Comparison of ENCODE assay signal across 10 cellular contexts in the genomic region with DNA sequence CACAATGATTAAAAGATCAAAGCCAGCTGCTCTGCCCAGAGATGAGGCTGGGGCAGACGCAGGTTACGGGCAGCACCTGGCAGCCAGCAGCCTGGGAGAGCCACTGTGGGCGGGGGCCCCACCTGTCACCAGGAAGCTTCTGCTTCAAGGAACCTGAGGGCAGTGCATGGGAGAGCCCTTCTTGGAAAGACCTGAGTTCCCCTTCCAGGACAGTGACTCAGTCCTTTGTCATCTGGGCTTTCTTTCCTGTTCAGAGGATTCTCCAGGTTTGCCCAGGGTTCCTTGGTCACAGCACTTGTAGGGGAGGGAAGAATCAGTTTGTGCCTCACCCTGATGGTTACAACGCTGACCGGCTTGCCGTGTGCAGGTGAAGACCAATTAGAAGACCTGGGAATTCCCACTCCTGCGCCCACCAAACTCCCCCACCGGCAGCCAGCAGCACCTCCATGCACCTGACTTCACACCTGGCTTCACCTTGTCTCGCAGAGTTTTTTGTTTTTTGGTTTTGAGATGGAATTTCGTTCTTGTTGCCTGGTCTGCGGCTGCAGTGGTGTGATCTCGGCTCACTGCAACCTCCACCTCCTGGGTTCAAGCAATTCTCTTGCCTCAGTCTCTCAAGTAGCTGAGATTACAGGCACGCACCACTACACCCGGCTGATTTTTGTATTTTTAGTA. TPM values are rescaled to one million over a fixed set of nuclear protein-coding genes. Genes with fewer than 3 reads are reported as not detected.
A peak's percentile ranks its signal among the peaks of the same experiment; 100 is the strongest.
DNase-seq lines count a peak whose midpoint lies in the region; ATAC-seq, FAIRE-seq and TF ChIP-seq lines count a peak whose summit lies in the region.
"Had no signal": no experiment of that assay in that cellular context is flagged by ENCODE, and none has a peak within 500 bp of the region (broad histone marks: within the 10 kb centered on the region; RNA-seq: fewer than 3 reads in every experiment).

No MANE protein-coding gene starts in this region.

- H3K27ac Mint-ChIP-seq in stimulated activated naive B cell treated with anti-CD40 and anti-IgM and Interleukin-4, amounts not matched to agents 10 μg/mL and 1 μg/mL and 100 μg/mL, for 72 hours, result peak overlapping the region; percentile 87
- H3K27ac Mint-ChIP-seq: brain had no signal

- peak; percentile 74 for DNase-seq in activated CD8-positive, alpha-beta memory T cell treated with anti-CD3 and anti-CD28 coated beads for 24 hours
- no peak for DNase-seq in activated CD8-positive, alpha-beta memory T cell treated with anti-CD3 and anti-CD28 coated beads, Interleukin-2, amount 50 U/mL, for 4 hours
- DNase-seq in RCC 7860 (ENCODE audit: low spot score) (peak; percentile 81), dermis blood vessel endothelial cell (peak; percentile 22), BE2C (no peak)
- no peak for DNase-seq in stimulated activated naive B cell treated with anti-CD40 and anti-IgM and Interleukin-4, amounts not matched to agents 10 μg/mL and 1 μg/mL and 100 μg/mL, for 72 hours

- H3K27me3 ChIP-seq in BE2C, result no peaks in the 10 kb centered on the region

- no peaks in the 10 kb centered on the region for H3K9me3 ChIP-seq in BE2C

- H3K4me3 ChIP-seq in BE2C (ENCODE audit: low read depth, low read length), result no peak overlapping the region

- peak; percentile 88 for FAIRE-seq in RCC 7860 (lab: Jason Lieb, UNC)

- no peaks in the 10 kb centered on the region for H3K27me3 Mint-ChIP-seq in stimulated activated naive B cell treated with anti-CD40 and anti-IgM and Interleukin-4, amounts not matched to agents 10 μg/mL and 1 μg/mL and 100 μg/mL, for 72 hours

- H3K9me3 Mint-ChIP-seq in stimulated activated naive B cell treated with anti-CD40 and anti-IgM and Interleukin-4, amounts not matched to agents 10 μg/mL and 1 μg/mL and 100 μg/mL, for 72 hours, result no peaks in the 10 kb centered on the region

- peaks cover 4 to 5% of the 10 kb centered on the region in 2 donors for H3K36me3 Mint-ChIP-seq in stimulated activated naive B cell treated with anti-CD40 and anti-IgM and Interleukin-4, amounts not matched to agents 10 μg/mL and 1 μg/mL and 100 μg/mL, for 72 hours
- H3K36me3 Mint-ChIP-seq: brain had no signal

- no peaks in the 10 kb centered on the region for H3K36me3 ChIP-seq in BE2C

- peak overlapping the region; percentile 64 to 72 for H3K4me3 Mint-ChIP-seq in stimulated activated naive B cell treated with anti-CD40 and anti-IgM and Interleukin-4, amounts not matched to agents 10 μg/mL and 1 μg/mL and 100 μg/mL, for 72 hours
- H3K4me3 Mint-ChIP-seq: brain had no signal

- peaks cover 48 to 71% of the 10 kb centered on the region in 2 donors for H3K4me1 Mint-ChIP-seq in stimulated activated naive B cell treated with anti-CD40 and anti-IgM and Interleukin-4, amounts not matched to agents 10 μg/mL and 1 μg/mL and 100 μg/mL, for 72 hours

- ATAC-seq in stimulated activated naive B cell treated with anti-CD40 and anti-IgM and Interleukin-4, amounts not matched to agents 10 μg/mL and 1 μg/mL and 100 μg/mL, for 72 hours (replicated peaks), result no peak
- ATAC-seq in GM21723 (IDR thresholded peaks at IDR 0.05; ENCODE audit: unreplicated experiment) (no peak), GM18867 (IDR thresholded peaks at IDR 0.05; ENCODE audit: unreplicated experiment) (no peak)

- TF ChIP-seq CTCF in BE2C (IDR thresholded peaks at IDR 0.05; ENCODE audit: low read depth, low read length), result no peak

- H3K4me1 ChIP-seq in BE2C, result no peaks in the 10 kb centered on the region

RNA-seq across cellular contexts. Expression of gene ZBP1, which starts 2.0 kb away (rescaled TPM):
- total RNA-seq in dermis blood vessel endothelial cell, result not detected in 2 replicates
- not detected for polyA plus RNA-seq in BE2C (2012; ENCODE audit: insufficient read depth, insufficient read length, low read depth)
- total RNA-seq: lung microvascular endothelial cell had no signal

RNA-seq across cellular contexts. Expression of gene PCK1, which starts 57.3 kb away (rescaled TPM):
- not detected in 2 replicates for total RNA-seq in dermis blood vessel endothelial cell
- polyA plus RNA-seq in BE2C (2012; ENCODE audit: insufficient read depth, insufficient read length, low read depth), result not detected
- total RNA-seq: lung microvascular endothelial cell had no signal

Comparison
In these comparisons a context has a peak if more than half of its experiments do, and no peak if none do; other contexts are left out.
1. DNase-seq: peak in activated CD8-positive, alpha-beta memory T cell treated with anti-CD3 and anti-CD28 coated beads for 24 hours (single experiment), RCC 7860 (single experiment) and dermis blood vessel endothelial cell (single experiment); none in activated CD8-positive, alpha-beta memory T cell treated with anti-CD3 and anti-CD28 coated beads, Interleukin-2, amount 50 U/mL, for 4 hours (single experiment), stimulated activated naive B cell treated with anti-CD40 and anti-IgM and Interleukin-4, amounts not matched to agents 10 μg/mL and 1 μg/mL and 100 μg/mL, for 72 hours (single experiment) and BE2C (single experiment).